1 cellular context compared by ENCODE assay signal in the genomic region with DNA sequence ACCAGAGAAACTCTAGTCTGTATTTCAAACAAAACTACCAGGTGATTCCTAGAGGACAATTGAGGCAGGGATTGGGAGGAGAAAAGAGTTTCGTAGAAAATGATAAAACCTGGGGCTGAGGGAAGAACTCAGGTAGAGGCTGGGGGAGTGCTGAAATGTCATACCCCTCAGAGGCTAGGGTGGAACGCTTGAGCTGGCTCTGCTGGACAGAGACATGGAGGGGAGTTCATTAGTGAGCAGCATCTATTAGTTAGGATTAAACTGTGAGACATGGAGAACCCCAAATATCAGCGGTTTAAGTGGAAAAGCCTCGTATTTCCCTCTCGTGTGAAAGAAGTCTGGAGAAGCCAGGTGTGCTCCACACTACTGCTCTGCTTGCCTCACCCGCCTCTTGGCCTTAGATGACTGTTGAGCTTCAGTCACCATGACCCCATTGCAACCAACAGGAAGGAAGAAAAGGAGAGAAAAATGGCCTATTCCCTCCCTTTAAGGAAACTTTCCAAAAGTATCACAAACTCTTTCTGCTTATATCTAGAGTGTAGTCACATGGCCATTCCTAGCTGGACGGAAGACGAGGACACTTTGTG.
TF ChIP-seq lines count a peak whose summit lies in the region.

No MANE protein-coding gene starts in this region.

TF ChIP-seq in SK-N-SH treated with all-trans-retinoic acid at 6 μM for 48 hours, 23 proteins besides CTCF, POLR2A, EP300 and RAD21 (continued from another document):
- TF ChIP-seq, protein P1, sequence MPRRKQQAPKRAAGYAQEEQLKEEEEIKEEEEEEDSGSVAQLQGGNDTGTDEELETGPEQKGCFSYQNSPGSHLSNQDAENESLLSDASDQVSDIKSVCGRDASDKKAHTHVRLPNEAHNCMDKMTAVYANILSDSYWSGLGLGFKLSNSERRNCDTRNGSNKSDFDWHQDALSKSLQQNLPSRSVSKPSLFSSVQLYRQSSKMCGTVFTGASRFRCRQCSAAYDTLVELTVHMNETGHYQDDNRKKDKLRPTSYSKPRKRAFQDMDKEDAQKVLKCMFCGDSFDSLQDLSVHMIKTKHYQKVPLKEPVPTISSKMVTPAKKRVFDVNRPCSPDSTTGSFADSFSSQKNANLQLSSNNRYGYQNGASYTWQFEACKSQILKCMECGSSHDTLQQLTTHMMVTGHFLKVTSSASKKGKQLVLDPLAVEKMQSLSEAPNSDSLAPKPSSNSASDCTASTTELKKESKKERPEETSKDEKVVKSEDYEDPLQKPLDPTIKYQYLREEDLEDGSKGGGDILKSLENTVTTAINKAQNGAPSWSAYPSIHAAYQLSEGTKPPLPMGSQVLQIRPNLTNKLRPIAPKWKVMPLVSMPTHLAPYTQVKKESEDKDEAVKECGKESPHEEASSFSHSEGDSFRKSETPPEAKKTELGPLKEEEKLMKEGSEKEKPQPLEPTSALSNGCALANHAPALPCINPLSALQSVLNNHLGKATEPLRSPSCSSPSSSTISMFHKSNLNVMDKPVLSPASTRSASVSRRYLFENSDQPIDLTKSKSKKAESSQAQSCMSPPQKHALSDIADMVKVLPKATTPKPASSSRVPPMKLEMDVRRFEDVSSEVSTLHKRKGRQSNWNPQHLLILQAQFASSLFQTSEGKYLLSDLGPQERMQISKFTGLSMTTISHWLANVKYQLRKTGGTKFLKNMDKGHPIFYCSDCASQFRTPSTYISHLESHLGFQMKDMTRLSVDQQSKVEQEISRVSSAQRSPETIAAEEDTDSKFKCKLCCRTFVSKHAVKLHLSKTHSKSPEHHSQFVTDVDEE (CRISPR knock-in tag; IDR thresholded peaks at IDR 0.05): no peak
- TF ChIP-seq GLIS3 (CRISPR knock-in tag; IDR thresholded peaks at IDR 0.05): no peak
- TF ChIP-seq PPARA (CRISPR knock-in tag; IDR thresholded peaks at IDR 0.05; ENCODE audit: borderline replicate concordance): no peak
- TF ChIP-seq ZFP30 (CRISPR knock-in tag; IDR thresholded peaks at IDR 0.05): no peak
- no peak for TF ChIP-seq ZNF70 (CRISPR knock-in tag; IDR thresholded peaks at IDR 0.05)
TF ChIP-seq in SK-N-SH treated with all-trans-retinoic acid at 6 μM for 48 hours: peak in this region for 0.
